Comparison of ENCODE assay signal across 1 cellular context in the genomic region with DNA sequence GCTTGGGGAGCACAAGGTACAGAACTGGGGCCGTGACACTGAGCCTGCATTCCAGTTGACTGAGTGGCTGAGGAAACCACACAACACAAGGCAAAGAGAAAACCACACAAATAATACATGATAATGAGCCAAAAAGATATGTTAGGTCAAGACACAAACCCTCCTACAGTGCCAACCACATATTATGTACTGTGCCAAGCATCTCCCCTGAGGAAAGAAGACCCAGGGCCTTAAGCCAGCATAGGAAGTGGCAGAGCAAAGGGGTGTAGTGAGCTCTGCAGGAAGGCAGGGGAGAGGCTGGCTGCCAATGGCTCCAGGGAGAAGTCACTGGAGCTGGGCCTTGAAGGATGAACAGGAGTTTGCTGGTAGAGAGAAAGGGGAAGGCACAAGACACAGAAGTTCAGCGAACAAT.
TF ChIP-seq lines count a peak whose summit lies in the region.

No MANE protein-coding gene starts in this region.

TF ChIP-seq in HCT116, 20 proteins besides CTCF, POLR2A, EP300 and RAD21 (continued from another document):
- TF ChIP-seq, protein P1, sequence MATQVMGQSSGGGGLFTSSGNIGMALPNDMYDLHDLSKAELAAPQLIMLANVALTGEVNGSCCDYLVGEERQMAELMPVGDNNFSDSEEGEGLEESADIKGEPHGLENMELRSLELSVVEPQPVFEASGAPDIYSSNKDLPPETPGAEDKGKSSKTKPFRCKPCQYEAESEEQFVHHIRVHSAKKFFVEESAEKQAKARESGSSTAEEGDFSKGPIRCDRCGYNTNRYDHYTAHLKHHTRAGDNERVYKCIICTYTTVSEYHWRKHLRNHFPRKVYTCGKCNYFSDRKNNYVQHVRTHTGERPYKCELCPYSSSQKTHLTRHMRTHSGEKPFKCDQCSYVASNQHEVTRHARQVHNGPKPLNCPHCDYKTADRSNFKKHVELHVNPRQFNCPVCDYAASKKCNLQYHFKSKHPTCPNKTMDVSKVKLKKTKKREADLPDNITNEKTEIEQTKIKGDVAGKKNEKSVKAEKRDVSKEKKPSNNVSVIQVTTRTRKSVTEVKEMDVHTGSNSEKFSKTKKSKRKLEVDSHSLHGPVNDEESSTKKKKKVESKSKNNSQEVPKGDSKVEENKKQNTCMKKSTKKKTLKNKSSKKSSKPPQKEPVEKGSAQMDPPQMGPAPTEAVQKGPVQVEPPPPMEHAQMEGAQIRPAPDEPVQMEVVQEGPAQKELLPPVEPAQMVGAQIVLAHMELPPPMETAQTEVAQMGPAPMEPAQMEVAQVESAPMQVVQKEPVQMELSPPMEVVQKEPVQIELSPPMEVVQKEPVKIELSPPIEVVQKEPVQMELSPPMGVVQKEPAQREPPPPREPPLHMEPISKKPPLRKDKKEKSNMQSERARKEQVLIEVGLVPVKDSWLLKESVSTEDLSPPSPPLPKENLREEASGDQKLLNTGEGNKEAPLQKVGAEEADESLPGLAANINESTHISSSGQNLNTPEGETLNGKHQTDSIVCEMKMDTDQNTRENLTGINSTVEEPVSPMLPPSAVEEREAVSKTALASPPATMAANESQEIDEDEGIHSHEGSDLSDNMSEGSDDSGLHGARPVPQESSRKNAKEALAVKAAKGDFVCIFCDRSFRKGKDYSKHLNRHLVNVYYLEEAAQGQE (IDR thresholded peaks at IDR 0.05; ENCODE audit: low read depth): no peak
- TF ChIP-seq POLR2AphosphoS5 (IDR thresholded peaks at IDR 0.05; ENCODE audit: low read depth, low read length) (no peak), ELF1 (IDR thresholded peaks at IDR 0.05; ENCODE audit: borderline replicate concordance, low read depth) (no peak), SP1 (IDR thresholded peaks at IDR 0.05; ENCODE audit: low read depth) (no peak), YY1 (IDR thresholded peaks at IDR 0.05; ENCODE audit: extremely low read depth, insufficient replicate concordance, low read depth, low read length) (no peak), SRF (IDR thresholded peaks at IDR 0.05; ENCODE audit: low read depth) (no peak), EGR1 (IDR thresholded peaks at IDR 0.05; ENCODE audit: low read depth) (no peak), SIN3A (IDR thresholded peaks at IDR 0.05; ENCODE audit: low read depth) (no peak), EZH2 (IDR thresholded peaks at IDR 0.05) (no peak), TCF7L2 (IDR thresholded peaks at IDR 0.05; ENCODE audit: borderline replicate concordance, extremely low read depth, insufficient read depth, insufficient read length) (no peak), CBX3 (IDR thresholded peaks at IDR 0.05; ENCODE audit: low read depth) (no peak), JUND (IDR thresholded peaks at IDR 0.05) (no peak), EZH2phosphoT487 (IDR thresholded peaks at IDR 0.05; ENCODE audit: borderline replicate concordance) (no peak)
- TF ChIP-seq, protein P2, sequence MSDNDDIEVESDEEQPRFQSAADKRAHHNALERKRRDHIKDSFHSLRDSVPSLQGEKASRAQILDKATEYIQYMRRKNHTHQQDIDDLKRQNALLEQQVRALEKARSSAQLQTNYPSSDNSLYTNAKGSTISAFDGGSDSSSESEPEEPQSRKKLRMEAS (IDR thresholded peaks at IDR 0.05): no peak
- TF ChIP-seq, protein P3, sequence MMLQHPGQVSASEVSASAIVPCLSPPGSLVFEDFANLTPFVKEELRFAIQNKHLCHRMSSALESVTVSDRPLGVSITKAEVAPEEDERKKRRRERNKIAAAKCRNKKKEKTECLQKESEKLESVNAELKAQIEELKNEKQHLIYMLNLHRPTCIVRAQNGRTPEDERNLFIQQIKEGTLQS (IDR thresholded peaks at IDR 0.05): no peak
